ENCODE assay signal across 19 cellular contexts in genomic region chr1:2287649-2288048, GRCh38. TPM values are rescaled to one million over a fixed set of nuclear protein-coding genes. Genes with fewer than 3 reads are reported as not detected.
DNase-seq lines count a peak whose midpoint lies in the region; ATAC-seq and TF ChIP-seq lines count a peak whose summit lies in the region.
"Had no signal": no experiment of that assay in that cellular context is flagged by ENCODE, and none has a peak within 500 bp of the region (broad histone marks: within the 10 kb centered on the region; RNA-seq: fewer than 3 reads in every experiment).

No MANE protein-coding gene starts in this region.

- no peak for TF ChIP-seq POLR2A in esophagus muscularis mucosa (IDR thresholded peaks at IDR 0.05; ENCODE audit: low read depth)

- H3K36me3 Mint-ChIP-seq in CD4-positive, alpha-beta T cell (ENCODE audit: low read depth): peaks cover 64% of the 10 kb centered on the region
- peaks cover 6% of the 10 kb centered on the region for H3K36me3 Mint-ChIP-seq in CD8-positive, alpha-beta T cell
- H3K36me3 Mint-ChIP-seq in naive thymus-derived CD4-positive, alpha-beta T cell: peaks cover 0 to 4% (median 3%) of the 10 kb centered on the region in 5 donors
- H3K36me3 Mint-ChIP-seq in chondrocyte (ENCODE audit: low read depth): peaks cover 2% of the 10 kb centered on the region

- TF ChIP-seq CTCF in CD4-positive, alpha-beta T cell (IDR thresholded peaks at IDR 0.05): no peak
- TF ChIP-seq CTCF in CD8-positive, alpha-beta T cell (IDR thresholded peaks at IDR 0.05): no peak
- no peak for TF ChIP-seq CTCF in ascending aorta (IDR thresholded peaks at IDR 0.05)
- TF ChIP-seq CTCF in esophagus muscularis mucosa (IDR thresholded peaks at IDR 0.05): no peak
- no peak for TF ChIP-seq CTCF in chondrocyte (IDR thresholded peaks at IDR 0.05)

- peaks cover 56% of the 10 kb centered on the region for H3K4me1 ChIP-seq in CD8-positive, alpha-beta T cell (ENCODE audit: insufficient read depth, low read length)
- peaks cover 30 to 74% of the 10 kb centered on the region in 2 donors for H3K4me1 ChIP-seq in ascending aorta
- H3K4me1 ChIP-seq in naive thymus-derived CD4-positive, alpha-beta T cell (ENCODE audit: control insufficient read depth in 2 of 2, insufficient read depth in 2 of 2, low read length in 2 of 2): peaks cover 41 to 68% of the 10 kb centered on the region in 2 donors
- peaks cover 81 to 100% (median 97%) of the 10 kb centered on the region in 4 donors for H3K4me1 ChIP-seq in esophagus muscularis mucosa

- H3K27me3 ChIP-seq in CD4-positive, alpha-beta T cell (ENCODE audit: control insufficient read depth, insufficient read depth, low read length): no peaks in the 10 kb centered on the region
- no peaks in the 10 kb centered on the region for H3K27me3 ChIP-seq in CD8-positive, alpha-beta T cell (ENCODE audit: insufficient read depth, low read length)
- H3K27me3 ChIP-seq in ascending aorta: no peaks in the 10 kb centered on the region
- H3K27me3 ChIP-seq in naive thymus-derived CD4-positive, alpha-beta T cell (ENCODE audit: control insufficient read depth in 2 of 2, insufficient read depth in 2 of 2, low read length in 2 of 2): no peaks in the 10 kb centered on the region
- no peaks in the 10 kb centered on the region for H3K27me3 ChIP-seq in esophagus muscularis mucosa

- H3K9me3 Mint-ChIP-seq in CD4-positive, alpha-beta T cell: no peaks in the 10 kb centered on the region
- H3K9me3 Mint-ChIP-seq in CD8-positive, alpha-beta T cell: no peaks in the 10 kb centered on the region
- H3K9me3 Mint-ChIP-seq in naive thymus-derived CD4-positive, alpha-beta T cell: no peaks in the 10 kb centered on the region
- no peaks in the 10 kb centered on the region for H3K9me3 Mint-ChIP-seq in chondrocyte (ENCODE audit: low read depth)
- H3K9me3 Mint-ChIP-seq: HFFc6 had no signal

- no peak for ATAC-seq in CD4-positive, alpha-beta T cell (ENCODE audit: poor library complexity)
- no peak for ATAC-seq in CD8-positive, alpha-beta T cell
- ATAC-seq in naive thymus-derived CD4-positive, alpha-beta T cell: no peak

- H3K27ac ChIP-seq in CD4-positive, alpha-beta T cell (ENCODE audit: low read depth, low read length): no peak overlapping the region
- no peak overlapping the region for H3K27ac ChIP-seq in CD8-positive, alpha-beta T cell (ENCODE audit: low read depth, low read length)
- H3K27ac ChIP-seq in ascending aorta (peak overlapping the region; percentile 12 to 89), esophagus muscularis mucosa (replicated peaks in 1 of 4) (peak overlapping the region in 1 of 4 donors; percentile 36)
- no peak overlapping the region for H3K27ac ChIP-seq in naive thymus-derived CD4-positive, alpha-beta T cell (ENCODE audit: low read depth, low read length)
- H3K27ac ChIP-seq: C4-2B had no signal

- no peak for DNase-seq in CD4-positive, alpha-beta T cell
- no peak for DNase-seq in CD8-positive, alpha-beta T cell
- DNase-seq in ascending aorta (ENCODE audit: low spot score in 2 of 2): no peak
- no peak for DNase-seq in naive thymus-derived CD4-positive, alpha-beta T cell
- no peak for DNase-seq in esophagus muscularis mucosa (ENCODE audit: extremely low spot score)
- no peak for DNase-seq in head of caudate nucleus
- DNase-seq in chondrocyte (ENCODE audit: low spot score): no peak
- no peak for DNase-seq in NCI-H774 (lab: John Stamatoyannopoulos, UW)
- DNase-seq: H7, HFFc6, KG1, MM.1S, NCI-H1694, NCI-H2029 treated with DMSO at 0.1 percent for 48 hours, NCI-H446 treated with DMSO at 0.1 percent for 48 hours, NCI-H526, RPMI8226, SHP77 had no signal

- H3K4me1 Mint-ChIP-seq in CD4-positive, alpha-beta T cell (ENCODE audit: low read depth): peaks cover 64% of the 10 kb centered on the region
- H3K4me1 Mint-ChIP-seq in CD8-positive, alpha-beta T cell (ENCODE audit: low read depth): peaks cover 65% of the 10 kb centered on the region
- peaks cover 33 to 87% (median 51%) of the 10 kb centered on the region in 7 donors for H3K4me1 Mint-ChIP-seq in naive thymus-derived CD4-positive, alpha-beta T cell
- H3K4me1 Mint-ChIP-seq in chondrocyte (ENCODE audit: low read depth): peaks cover 46% of the 10 kb centered on the region

- H3K27ac Mint-ChIP-seq in CD4-positive, alpha-beta T cell: peak overlapping the region; percentile 99
- H3K27ac Mint-ChIP-seq in CD8-positive, alpha-beta T cell: peak overlapping the region; percentile 83
- H3K27ac Mint-ChIP-seq in naive thymus-derived CD4-positive, alpha-beta T cell: peak overlapping the region in 8 of 9 donors; percentile 5 to 95 (median 82)
- H3K27ac Mint-ChIP-seq in chondrocyte (ENCODE audit: unreplicated experiment): no peak overlapping the region
- H3K27ac Mint-ChIP-seq: HFFc6 had no signal

- no peaks in the 10 kb centered on the region for H3K9me3 ChIP-seq in CD4-positive, alpha-beta T cell (ENCODE audit: control insufficient read depth, low read length)
- H3K9me3 ChIP-seq in CD8-positive, alpha-beta T cell (ENCODE audit: low read length): no peaks in the 10 kb centered on the region
- H3K9me3 ChIP-seq in ascending aorta: no peaks in the 10 kb centered on the region
- no peaks in the 10 kb centered on the region for H3K9me3 ChIP-seq in naive thymus-derived CD4-positive, alpha-beta T cell (ENCODE audit: control insufficient read depth in 2 of 3, low read length in 3 of 3)
- no peaks in the 10 kb centered on the region for H3K9me3 ChIP-seq in esophagus muscularis mucosa

- POLR2A ChIA-PET in CD4-positive, alpha-beta T cell (lab: Charles Lee): interaction anchor here (1.8 kb wide), 1 partner anchor 53 kb away, joined by 5 read pairs; no protein-coding TSS in a partner anchor
- POLR2A ChIA-PET in CD8-positive, alpha-beta T cell (lab: Charles Lee): interaction anchor here (0.7 kb wide), 1 partner anchor 8 kb away, joined by 3 read pairs; no protein-coding TSS in a partner anchor
- POLR2A ChIA-PET in naive thymus-derived CD4-positive, alpha-beta T cell (lab: Charles Lee): interaction anchor here (0.7 to 5.2 kb wide), 2 partner anchors 12 to 296 kb away, joined by 3 to 37 read pairs; no protein-coding TSS in a partner anchor

- 81% methylated on average over 8 of the region's 14 CpGs for WGBS in esophagus muscularis mucosa

- CTCF ChIA-PET in CD4-positive, alpha-beta T cell (lab: Charles Lee): no interaction called here
- CTCF ChIA-PET in CD8-positive, alpha-beta T cell (lab: Charles Lee): no interaction called here
- CTCF ChIA-PET in naive thymus-derived CD4-positive, alpha-beta T cell (lab: Charles Lee): interaction anchor here (1.4 kb wide), 1 partner anchor 34 kb away, joined by 3 read pairs; no protein-coding TSS in a partner anchor

- no peak for TF ChIP-seq EP300 in esophagus muscularis mucosa (IDR thresholded peaks at IDR 0.05)

- intact Hi-C loops in CD4-positive, alpha-beta T cell (cut with DNase I, micrococcal nuclease): loop anchor here in 1 of 2 experiments (2.0 kb wide), 1 partner anchor 27 kb away; no protein-coding TSS in a partner anchor
- intact Hi-C loops in CD8-positive, alpha-beta T cell (cut with DNase I, micrococcal nuclease): no loop called here
- intact Hi-C loops in ascending aorta (cut with DNase I): no loop called here
- intact Hi-C loops in naive thymus-derived CD4-positive, alpha-beta T cell (cut with micrococcal nuclease): no loop called here
- intact Hi-C loops in esophagus muscularis mucosa (cut with DNase I): no loop called here
- intact Hi-C loops in head of caudate nucleus (cut with DNase I): no loop called here

- H3K4me3 Mint-ChIP-seq in CD4-positive, alpha-beta T cell: peak overlapping the region; percentile 75
- H3K4me3 Mint-ChIP-seq in CD8-positive, alpha-beta T cell: no peak overlapping the region
- H3K4me3 Mint-ChIP-seq in naive thymus-derived CD4-positive, alpha-beta T cell: peak overlapping the region in 7 of 10 donors; percentile 5 to 94 (median 81)
- H3K4me3 Mint-ChIP-seq in chondrocyte (ENCODE audit: unreplicated experiment): no peak overlapping the region
- H3K4me3 Mint-ChIP-seq: HFFc6 had no signal

- H3K27me3 Mint-ChIP-seq in CD4-positive, alpha-beta T cell: no peaks in the 10 kb centered on the region
- H3K27me3 Mint-ChIP-seq in CD8-positive, alpha-beta T cell (ENCODE audit: low read depth): no peaks in the 10 kb centered on the region
- no peaks in the 10 kb centered on the region for H3K27me3 Mint-ChIP-seq in naive thymus-derived CD4-positive, alpha-beta T cell
- H3K27me3 Mint-ChIP-seq in chondrocyte (ENCODE audit: low read depth): no peaks in the 10 kb centered on the region

- H3K36me3 ChIP-seq in CD8-positive, alpha-beta T cell (ENCODE audit: insufficient read depth, low read length): no peaks in the 10 kb centered on the region
- H3K36me3 ChIP-seq in ascending aorta (peaks cover 0 to 2% of the 10 kb centered on the region in 2 donors), esophagus muscularis mucosa (peaks cover 0 to 6% (median under 1%) of the 10 kb centered on the region in 4 donors)
- H3K36me3 ChIP-seq in naive thymus-derived CD4-positive, alpha-beta T cell (ENCODE audit: control insufficient read depth in 2 of 3, insufficient read depth in 3 of 3, low read length in 3 of 3): peaks cover 0 to 3% (median 0%) of the 10 kb centered on the region in 3 experiments

- no peak overlapping the region for H3K4me3 ChIP-seq in CD8-positive, alpha-beta T cell (ENCODE audit: low read depth, low read length)
- H3K4me3 ChIP-seq in ascending aorta (no peak overlapping the region), esophagus muscularis mucosa (no peak overlapping the region)
- no peak overlapping the region for H3K4me3 ChIP-seq in naive thymus-derived CD4-positive, alpha-beta T cell (ENCODE audit: low read length)

RNA-seq across cellular contexts. Expression of gene SKI, which starts 59.5 kb away (rescaled TPM):
- 100 to 1,000 TPM; 286 to 324 TPM for total RNA-seq in CD4-positive, alpha-beta T cell
- total RNA-seq in CD8-positive, alpha-beta T cell: 100 to 1,000 TPM; 361 to 383 TPM
- total RNA-seq in ascending aorta (139 TPM), esophagus muscularis mucosa (100 to 1,000 TPM in 2 of 4 donors, 10 to 100 TPM in 2; 70.1 to 190 (median 124) TPM), chondrocyte (112 to 135 TPM (median 116 TPM) in 3 replicates)
- total RNA-seq in naive thymus-derived CD4-positive, alpha-beta T cell: 100 to 1,000 TPM in 2 of 5 experiments, 10 to 100 TPM in 3; 63.4 to 278 (median 97.9) TPM
- polyA plus RNA-seq in naive thymus-derived CD4-positive, alpha-beta T cell: under 1 TPM; 0.61 to 0.92 TPM

Comparison
In these comparisons a context has a peak if more than half of its experiments do, and no peak if none do; other contexts are left out.
1. H3K27ac ChIP-seq: peak in ascending aorta (2 of 2); none in CD4-positive, alpha-beta T cell (single experiment), CD8-positive, alpha-beta T cell (single experiment) and naive thymus-derived CD4-positive, alpha-beta T cell (single experiment).
2. H3K4me3 Mint-ChIP-seq: peak in CD4-positive, alpha-beta T cell (single experiment) and naive thymus-derived CD4-positive, alpha-beta T cell (7 of 10); none in CD8-positive, alpha-beta T cell (single experiment) and chondrocyte (single experiment).